Comparison of ENCODE assay signal across 1 cellular context in the genomic region with DNA sequence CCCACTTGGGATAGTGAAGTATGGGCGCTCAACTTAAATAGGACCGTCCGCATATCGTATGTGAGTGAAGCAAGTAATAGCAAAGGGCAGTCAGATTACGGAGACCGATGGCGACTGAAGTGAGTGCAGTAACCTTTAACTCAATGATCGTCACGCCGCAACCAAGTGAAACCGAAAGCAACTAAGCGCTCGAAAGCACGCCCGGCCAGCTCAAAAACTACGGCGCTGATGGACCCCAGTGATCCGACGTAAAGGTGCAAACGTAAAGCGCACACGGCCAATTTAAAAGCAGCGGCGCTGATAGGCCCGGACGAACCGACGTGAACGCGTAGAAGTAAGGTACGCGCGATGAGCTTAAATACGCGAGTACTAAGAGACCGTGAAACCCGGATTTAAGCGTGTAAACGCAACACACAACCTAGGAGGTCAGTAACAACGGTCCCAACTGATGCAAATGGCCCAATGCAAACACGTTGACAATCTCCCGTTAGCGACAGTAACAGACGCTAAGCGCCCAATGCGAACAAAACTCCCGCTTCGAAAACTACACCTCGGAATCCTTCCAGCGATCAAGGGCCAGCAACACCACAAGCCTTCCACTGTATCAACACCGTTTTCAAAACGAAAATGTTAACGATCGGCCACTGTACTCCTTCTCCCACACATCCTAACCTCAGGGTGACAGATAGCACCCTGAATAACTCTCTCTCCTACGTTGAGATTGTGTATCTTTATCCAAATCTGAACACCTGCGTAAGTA.
A peak's percentile ranks its signal among the peaks of the same experiment; 100 is the strongest.
TF ChIP-seq lines count a peak whose summit lies in the region.

No MANE protein-coding gene starts in this region.

TF ChIP-seq in Ishikawa, 13 proteins besides CTCF, POLR2A, EP300 and RAD21 (continued from another document):
- TF ChIP-seq, protein P1, sequence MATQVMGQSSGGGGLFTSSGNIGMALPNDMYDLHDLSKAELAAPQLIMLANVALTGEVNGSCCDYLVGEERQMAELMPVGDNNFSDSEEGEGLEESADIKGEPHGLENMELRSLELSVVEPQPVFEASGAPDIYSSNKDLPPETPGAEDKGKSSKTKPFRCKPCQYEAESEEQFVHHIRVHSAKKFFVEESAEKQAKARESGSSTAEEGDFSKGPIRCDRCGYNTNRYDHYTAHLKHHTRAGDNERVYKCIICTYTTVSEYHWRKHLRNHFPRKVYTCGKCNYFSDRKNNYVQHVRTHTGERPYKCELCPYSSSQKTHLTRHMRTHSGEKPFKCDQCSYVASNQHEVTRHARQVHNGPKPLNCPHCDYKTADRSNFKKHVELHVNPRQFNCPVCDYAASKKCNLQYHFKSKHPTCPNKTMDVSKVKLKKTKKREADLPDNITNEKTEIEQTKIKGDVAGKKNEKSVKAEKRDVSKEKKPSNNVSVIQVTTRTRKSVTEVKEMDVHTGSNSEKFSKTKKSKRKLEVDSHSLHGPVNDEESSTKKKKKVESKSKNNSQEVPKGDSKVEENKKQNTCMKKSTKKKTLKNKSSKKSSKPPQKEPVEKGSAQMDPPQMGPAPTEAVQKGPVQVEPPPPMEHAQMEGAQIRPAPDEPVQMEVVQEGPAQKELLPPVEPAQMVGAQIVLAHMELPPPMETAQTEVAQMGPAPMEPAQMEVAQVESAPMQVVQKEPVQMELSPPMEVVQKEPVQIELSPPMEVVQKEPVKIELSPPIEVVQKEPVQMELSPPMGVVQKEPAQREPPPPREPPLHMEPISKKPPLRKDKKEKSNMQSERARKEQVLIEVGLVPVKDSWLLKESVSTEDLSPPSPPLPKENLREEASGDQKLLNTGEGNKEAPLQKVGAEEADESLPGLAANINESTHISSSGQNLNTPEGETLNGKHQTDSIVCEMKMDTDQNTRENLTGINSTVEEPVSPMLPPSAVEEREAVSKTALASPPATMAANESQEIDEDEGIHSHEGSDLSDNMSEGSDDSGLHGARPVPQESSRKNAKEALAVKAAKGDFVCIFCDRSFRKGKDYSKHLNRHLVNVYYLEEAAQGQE (IDR thresholded peaks at IDR 0.05; ENCODE audit: low read depth), result no peak
- TF ChIP-seq EGR1 (IDR thresholded peaks at IDR 0.05) (peak; percentile 1; the same call in 1 of the 2 replicates), TAF1 (IDR thresholded peaks at IDR 0.05; ENCODE audit: low read depth) (peak; percentile 52), TCF12 (IDR thresholded peaks at IDR 0.05; ENCODE audit: low read depth) (peak; percentile 93), CEBPB (IDR thresholded peaks at IDR 0.05) (peak; percentile 50; the same call in 1 of the 2 replicates), NFIC (IDR thresholded peaks at IDR 0.05) (peak; percentile 66), CREB1 (IDR thresholded peaks at IDR 0.05; ENCODE audit: low read depth) (peak; percentile 73), YY1 (IDR thresholded peaks at IDR 0.05; ENCODE audit: low read depth) (peak; percentile 50)
- TF ChIP-seq, protein P2, sequence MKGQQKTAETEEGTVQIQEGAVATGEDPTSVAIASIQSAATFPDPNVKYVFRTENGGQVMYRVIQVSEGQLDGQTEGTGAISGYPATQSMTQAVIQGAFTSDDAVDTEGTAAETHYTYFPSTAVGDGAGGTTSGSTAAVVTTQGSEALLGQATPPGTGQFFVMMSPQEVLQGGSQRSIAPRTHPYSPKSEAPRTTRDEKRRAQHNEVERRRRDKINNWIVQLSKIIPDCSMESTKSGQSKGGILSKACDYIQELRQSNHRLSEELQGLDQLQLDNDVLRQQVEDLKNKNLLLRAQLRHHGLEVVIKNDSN (IDR thresholded peaks at IDR 0.05), result peak; percentile 50
TF ChIP-seq in Ishikawa: peak in this region for 11.
